Comparison of ENCODE assay signal across 14 cellular contexts in genomic region chr10:62980697-62981495, GRCh38.
DNase-seq lines count a peak whose midpoint lies in the region; FAIRE-seq lines count a peak whose summit lies in the region.
"Had no signal": no experiment of that assay in that cellular context is flagged by ENCODE, and none has a peak within 500 bp of the region (broad histone marks: within the 10 kb centered on the region; RNA-seq: fewer than 3 reads in every experiment).

No MANE protein-coding gene starts in this region.

- H3K9me3 Mint-ChIP-seq in activated T-helper 1 cell treated with anti-CD3 and anti-CD28 coated beads, Interleukin-12 subunit alpha, Interleukin-12 subunit beta, Interleukin-2, Interleukin-4 antibody, amounts not matched to agents 30 ng/mL and 10 ng/mL and 1 ng/mL, durations not matched to agents 14 hours and 24 hours and 36 hours: peaks cover 8% of the 10 kb centered on the region

- H3K27me3 Mint-ChIP-seq in activated T-helper 1 cell treated with anti-CD3 and anti-CD28 coated beads, Interleukin-12 subunit alpha, Interleukin-12 subunit beta, Interleukin-2, Interleukin-4 antibody, amounts not matched to agents 30 ng/mL and 10 ng/mL and 1 ng/mL, durations not matched to agents 14 hours and 24 hours and 36 hours (ENCODE audit: insufficient read depth): no peaks in the 10 kb centered on the region

- peak; percentile 51 for DNase-seq in activated CD4-positive, alpha-beta T cell treated with anti-CD3 and anti-CD28 coated beads for 48 hours
- DNase-seq in activated CD4-positive, alpha-beta T cell treated with anti-CD3 and anti-CD28 coated beads, Interleukin-2, amount 50 U/mL, for 1 hour: no peak
- peak; percentile 37 for DNase-seq in HCEC 1CT
- no peak for DNase-seq in activated T-helper 1 cell treated with anti-CD3 and anti-CD28 coated beads, Interleukin-12 subunit alpha, Interleukin-12 subunit beta, Interleukin-2, Interleukin-4 antibody, amounts not matched to agents 30 ng/mL and 10 ng/mL and 1 ng/mL, durations not matched to agents 14 hours and 24 hours and 36 hours (ENCODE audit: low spot score)
- peak in 2 of 3 donors; percentile 20 to 33 for DNase-seq in stimulated activated CD4-positive, alpha-beta T cell treated with anti-CD3 and anti-CD28 coated beads, Interleukin-12 subunit alpha, Interleukin-12 subunit beta, amount 100 ng/mL, for 48 hours (ENCODE audit: low read depth in 2 of 3, low spot score in 1 of 3)
- DNase-seq in AG20443 (ENCODE audit: low spot score): no peak
- DNase-seq in DMS114 treated with DMSO at 0.1 percent for 48 hours (lab: John Stamatoyannopoulos, UW; ENCODE audit: unreplicated experiment): no peak
- no peak for DNase-seq in HTR-8/SVneo (ENCODE audit: insufficient read length, low spot score)
- DNase-seq: cerebellar nuclear complex, heart left ventricle, MM.1S, NCI-H2171, SW 1271, tibial artery had no signal

- FAIRE-seq in HTR-8/SVneo (lab: Jason Lieb, UNC): no peak

- no peaks in the 10 kb centered on the region for H3K36me3 Mint-ChIP-seq in activated T-helper 1 cell treated with anti-CD3 and anti-CD28 coated beads, Interleukin-12 subunit alpha, Interleukin-12 subunit beta, Interleukin-2, Interleukin-4 antibody, amounts not matched to agents 30 ng/mL and 10 ng/mL and 1 ng/mL, durations not matched to agents 14 hours and 24 hours and 36 hours (ENCODE audit: low read depth)

- H3K4me3 Mint-ChIP-seq in activated T-helper 1 cell treated with anti-CD3 and anti-CD28 coated beads, Interleukin-12 subunit alpha, Interleukin-12 subunit beta, Interleukin-2, Interleukin-4 antibody, amounts not matched to agents 30 ng/mL and 10 ng/mL and 1 ng/mL, durations not matched to agents 14 hours and 24 hours and 36 hours: no peak overlapping the region

- H3K4me1 Mint-ChIP-seq in activated T-helper 1 cell treated with anti-CD3 and anti-CD28 coated beads, Interleukin-12 subunit alpha, Interleukin-12 subunit beta, Interleukin-2, Interleukin-4 antibody, amounts not matched to agents 30 ng/mL and 10 ng/mL and 1 ng/mL, durations not matched to agents 14 hours and 24 hours and 36 hours (ENCODE audit: low read depth): peaks cover 30% of the 10 kb centered on the region

- H3K27ac Mint-ChIP-seq in activated T-helper 1 cell treated with anti-CD3 and anti-CD28 coated beads, Interleukin-12 subunit alpha, Interleukin-12 subunit beta, Interleukin-2, Interleukin-4 antibody, amounts not matched to agents 30 ng/mL and 10 ng/mL and 1 ng/mL, durations not matched to agents 14 hours and 24 hours and 36 hours: peak overlapping the region; percentile 89

- intact Hi-C loops in activated T-helper 1 cell treated with anti-CD3 and anti-CD28 coated beads, Interleukin-12 subunit alpha, Interleukin-12 subunit beta, Interleukin-2, Interleukin-4 antibody, amounts not matched to agents 30 ng/mL and 10 ng/mL and 1 ng/mL, durations not matched to agents 14 hours and 24 hours and 36 hours (cut with micrococcal nuclease): loop anchor here (1.0 kb wide), 2 partner anchors 11 to 87 kb away; no protein-coding TSS in a partner anchor

Comparison
In these comparisons a context has a peak if more than half of its experiments do, and no peak if none do; other contexts are left out.
1. DNase-seq: peak in activated CD4-positive, alpha-beta T cell treated with anti-CD3 and anti-CD28 coated beads for 48 hours (single experiment), HCEC 1CT (single experiment) and stimulated activated CD4-positive, alpha-beta T cell treated with anti-CD3 and anti-CD28 coated beads, Interleukin-12 subunit alpha, Interleukin-12 subunit beta, amount 100 ng/mL, for 48 hours (2 of 3); none in activated CD4-positive, alpha-beta T cell treated with anti-CD3 and anti-CD28 coated beads, Interleukin-2, amount 50 U/mL, for 1 hour (single experiment), activated T-helper 1 cell treated with anti-CD3 and anti-CD28 coated beads, Interleukin-12 subunit alpha, Interleukin-12 subunit beta, Interleukin-2, Interleukin-4 antibody, amounts not matched to agents 30 ng/mL and 10 ng/mL and 1 ng/mL, durations not matched to agents 14 hours and 24 hours and 36 hours (single experiment), AG20443 (single experiment), DMS114 treated with DMSO at 0.1 percent for 48 hours (single experiment) and HTR-8/SVneo (single experiment).